2 cellular contexts compared by ENCODE assay signal in the genomic region with DNA sequence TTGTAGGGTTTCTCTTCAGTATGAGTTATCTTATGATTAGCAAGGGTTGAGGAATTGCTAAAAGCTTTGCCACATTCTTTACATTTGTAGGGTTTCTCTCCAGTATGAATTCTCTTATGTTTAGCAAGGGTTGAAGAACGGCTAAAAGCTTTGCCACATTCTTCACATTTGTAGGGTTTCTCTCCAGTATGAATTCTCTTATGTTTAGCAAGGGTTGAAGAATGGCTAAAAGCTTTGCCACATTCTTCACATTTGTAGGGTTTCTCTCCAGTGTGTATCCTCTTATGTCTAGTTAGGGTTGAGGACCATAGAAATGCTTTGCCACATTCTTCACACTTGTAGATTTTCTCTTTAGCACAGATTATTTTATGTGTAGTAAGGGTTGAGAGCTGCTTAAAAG.
TF ChIP-seq lines count a peak whose summit lies in the region.

No MANE protein-coding gene starts in this region.

TF ChIP-seq in HEK293, 187 proteins besides CTCF, POLR2A, EP300 and RAD21:
- peak; percentile 85 for TF ChIP-seq SETDB1 (IDR thresholded peaks at IDR 0.05; ENCODE audit: insufficient read length, low read length)

TF ChIP-seq in HepG2, 621 proteins besides CTCF, POLR2A, EP300 and RAD21:
- peak; percentile 65; the same call in 1 of the 2 replicates for TF ChIP-seq ZNF274 (CRISPR knock-in tag; IDR thresholded peaks at IDR 0.05)
